20 cellular contexts compared by ENCODE assay signal in the genomic region with DNA sequence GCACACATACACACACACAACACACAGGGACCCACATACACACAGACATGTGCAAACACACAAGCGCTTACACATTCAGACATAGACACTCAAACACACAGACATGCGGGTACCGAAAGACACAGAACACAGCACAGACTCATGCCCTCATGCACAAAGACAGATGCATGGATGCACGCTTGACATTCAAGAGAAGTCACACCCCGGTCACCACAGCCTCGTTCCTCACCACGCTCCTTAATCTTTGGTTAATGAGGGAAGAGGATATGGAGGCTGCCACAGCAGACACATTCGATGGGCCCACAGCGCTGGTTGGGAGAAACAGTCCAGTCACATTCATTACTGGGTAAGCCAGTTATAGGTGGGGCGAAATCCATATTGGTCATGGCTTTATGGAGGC. TPM values are rescaled to one million over a fixed set of nuclear protein-coding genes. Genes with fewer than 3 reads are reported as not detected.
DNase-seq lines count a peak whose midpoint lies in the region; ATAC-seq and TF ChIP-seq lines count a peak whose summit lies in the region.
"Had no signal": no experiment of that assay in that cellular context is flagged by ENCODE, and none has a peak within 500 bp of the region (broad histone marks: within the 10 kb centered on the region; RNA-seq: fewer than 3 reads in every experiment).

No MANE protein-coding gene starts in this region.

- no peak overlapping the region for H3K4me3 ChIP-seq in neuronal stem cell (ENCODE audit: low read length in 2 of 2)
- H3K4me3 ChIP-seq in spleen = no peak overlapping the region
- H3K4me3 ChIP-seq: A549, BLaER1 had no signal

- H3K18ac ChIP-seq in neuronal stem cell (ENCODE audit: low read length) = no peak overlapping the region

- no peak overlapping the region for H2BK120ac ChIP-seq in neuronal stem cell (ENCODE audit: low read depth, low read length)

- no CpG with 5 or more reads among the region's 10 CpGs for WGBS in neuronal stem cell (ENCODE audit: extremely low coverage in 2 of 2, insufficient read length in 2 of 2, insufficient replicate concordance in 1 of 2), 2 donors
- WGBS in spleen, 5 donors = 82 to 90% (median 90%) methylated on average over 10 of the region's 10 CpGs

- no peak overlapping the region for H3K27ac Mint-ChIP-seq in T-helper 17 cell
- H3K27ac Mint-ChIP-seq: CD14-positive monocyte; CD4-positive, alpha-beta memory T cell; HFFc6 had no signal

- H3K4me1 ChIP-seq in neuronal stem cell (ENCODE audit: control insufficient read depth in 2 of 2, insufficient read depth in 1 of 2, low read depth in 1 of 2, low read length in 2 of 2) (peaks cover 0 to under 1% of the 10 kb centered on the region in 2 donors), spleen (no peaks in the 10 kb centered on the region)

- H2AFZ ChIP-seq in neuronal stem cell (ENCODE audit: low read length) = no peak overlapping the region

- no peak for TF ChIP-seq POLR2A in spleen (IDR thresholded peaks at IDR 0.05)

- H3K27me3 Mint-ChIP-seq in T-helper 17 cell = peaks cover 60% of the 10 kb centered on the region

- no peaks in the 10 kb centered on the region for H3K79me1 ChIP-seq in neuronal stem cell (ENCODE audit: low read depth, low read length)

- DNase-seq in T-helper 17 cell = no peak
- peak; percentile 11 for DNase-seq in glomerular visceral epithelial cell (ENCODE audit: extremely low spot score)
- no peak for DNase-seq in neuronal stem cell (ENCODE audit: low spot score)
- DNase-seq in spleen = peak; percentile 18
- DNase-seq in SKM-1 treated with dmso at 0.1 percent for 144 hours (lab: John Stamatoyannopoulos, UW; ENCODE audit: unreplicated experiment) = no peak
- no peak for DNase-seq in NOMO-1 treated with dmso at 0.1 percent for 144 hours (lab: John Stamatoyannopoulos, UW; ENCODE audit: unreplicated experiment)
- no peak for DNase-seq in stimulated activated CD4-positive, alpha-beta T cell treated with anti-CD3 and anti-CD28 coated beads, Interleukin-4, amount 100 ng/mL, for 24 hours
- DNase-seq: CD4-positive, alpha-beta memory T cell; DMS153; DMS79; GDM1; GOT3; H7; HFFc6 had no signal

- no peak for TF ChIP-seq CTCF in spleen (IDR thresholded peaks at IDR 0.05 in 8 of 11, conservative IDR thresholded peaks at IDR 0.05 in 3 of 11)

- H3K4me3 Mint-ChIP-seq in T-helper 17 cell = peak overlapping the region; percentile 31
- H3K4me3 Mint-ChIP-seq: CD14-positive monocyte; CD4-positive, alpha-beta memory T cell; HFFc6 had no signal

- H3K27ac ChIP-seq in neuronal stem cell (replicated peaks; ENCODE audit: low read length) (no peak overlapping the region), spleen (no peak overlapping the region)
- H3K27ac ChIP-seq: 22Rv1, A549, BLaER1 had no signal

- H3K9me3 ChIP-seq in T-helper 17 cell (ENCODE audit: control insufficient read depth, low read length, poor library complexity, severe bottlenecking) = no peaks in the 10 kb centered on the region
- H3K9me3 ChIP-seq in neuronal stem cell (replicated peaks in 1 of 2; ENCODE audit: control insufficient read depth in 2 of 2, insufficient read depth in 1 of 2, low read depth in 1 of 2, low read length in 2 of 2) = peaks cover 0 to under 1% of the 10 kb centered on the region in 2 donors
- H3K9me3 ChIP-seq in spleen = peaks cover 0 to 4% (median 0%) of the 10 kb centered on the region in 8 donors
- H3K9me3 ChIP-seq: A549, BLaER1 had no signal

- no peak overlapping the region for H3K23ac ChIP-seq in neuronal stem cell (ENCODE audit: low read depth, low read length, poor library complexity)

- H3K4me2 ChIP-seq in neuronal stem cell (ENCODE audit: insufficient read depth, low read length, poor library complexity, severe bottlenecking) = no peak overlapping the region
- H3K4me2 ChIP-seq: A549, BLaER1 had no signal

- H4K8ac ChIP-seq in neuronal stem cell (ENCODE audit: low read depth, low read length) = no peak overlapping the region

- no peak overlapping the region for H4K91ac ChIP-seq in neuronal stem cell (ENCODE audit: low read depth, low read length, poor library complexity)

- H3K36me3 ChIP-seq in neuronal stem cell (replicated peaks in 1 of 2; ENCODE audit: control insufficient read depth in 2 of 2, insufficient read depth in 2 of 2, low read length in 2 of 2) (no peaks in the 10 kb centered on the region), spleen (no peaks in the 10 kb centered on the region)
- H3K36me3 ChIP-seq: BLaER1 had no signal

- H3K4ac ChIP-seq in neuronal stem cell (ENCODE audit: low read length) = no peak overlapping the region

- H2BK15ac ChIP-seq in neuronal stem cell (ENCODE audit: low read length) = no peak overlapping the region

- H3K27me3 ChIP-seq in neuronal stem cell (ENCODE audit: control insufficient read depth in 3 of 3, insufficient read depth in 3 of 3, low read depth in 1 of 3, low read length in 3 of 3) (peaks cover 0 to 22% (median 0%) of the 10 kb centered on the region in 3 experiments), spleen (replicated peaks in 1 of 7) (peaks cover 0 to 50% (median 0%) of the 10 kb centered on the region in 7 donors)
- H3K27me3 ChIP-seq: BLaER1 had no signal

- H2AK5ac ChIP-seq in neuronal stem cell (ENCODE audit: low read depth, low read length) = no peak overlapping the region

- ATAC-seq in T-helper 17 cell = no peak
- no peak for ATAC-seq in HG03439 (IDR thresholded peaks at IDR 0.05; ENCODE audit: unreplicated experiment)
- ATAC-seq: A549, HCT116 had no signal

- peak overlapping the region; percentile 56 for H3K14ac ChIP-seq in neuronal stem cell (ENCODE audit: low read length)

- H3K4me1 Mint-ChIP-seq in T-helper 17 cell = peaks cover 3% of the 10 kb centered on the region
- H3K4me1 Mint-ChIP-seq: CD14-positive monocyte had no signal

- H3K9ac ChIP-seq in neuronal stem cell (ENCODE audit: low read depth, low read length, poor library complexity) = no peak overlapping the region
- H3K9ac ChIP-seq: BLaER1 had no signal

- no peak overlapping the region for H2BK5ac ChIP-seq in neuronal stem cell (ENCODE audit: low read length)

- H3K36me3 Mint-ChIP-seq in T-helper 17 cell (ENCODE audit: low read depth) = peaks cover 2% of the 10 kb centered on the region
- H3K36me3 Mint-ChIP-seq: CD14-positive monocyte had no signal

- intact Hi-C loops in spleen (cut with DNase I; ENCODE audit: low total_unique reads) = no loop called here

- H2BK12ac ChIP-seq in neuronal stem cell (ENCODE audit: low read length) = no peak overlapping the region

RNA-seq across cellular contexts. Expression of a gene that starts 51.9 kb away (rescaled TPM):
- total RNA-seq in T-helper 17 cell = 100 to 1,000 TPM; 231 to 239 TPM
- polyA plus RNA-seq in neuronal stem cell (2013, experiment 1 of 2) = 145 TPM
- polyA plus RNA-seq in neuronal stem cell (2013, experiment 2 of 2) = 142 TPM
- 100 to 1,000 TPM; 194 to 428 (median 215) TPM for total RNA-seq in spleen
- polyA plus RNA-seq in spleen = 100 to 1,000 TPM; 212 to 282 (median 240) TPM

Comparison
In these comparisons a context has a peak if more than half of its experiments do, and no peak if none do; other contexts are left out.
1. DNase-seq: peak in glomerular visceral epithelial cell (single experiment) and spleen (single experiment); none in T-helper 17 cell (0 of 3), neuronal stem cell (single experiment), SKM-1 treated with dmso at 0.1 percent for 144 hours (single experiment), NOMO-1 treated with dmso at 0.1 percent for 144 hours (single experiment) and stimulated activated CD4-positive, alpha-beta T cell treated with anti-CD3 and anti-CD28 coated beads, Interleukin-4, amount 100 ng/mL, for 24 hours (single experiment).